25 cellular contexts compared by ENCODE assay signal in genomic region chr15:36877294-36877693, GRCh38.
A peak's percentile ranks its signal among the peaks of the same experiment; 100 is the strongest.
DNase-seq lines count a peak whose midpoint lies in the region; ATAC-seq and TF ChIP-seq lines count a peak whose summit lies in the region.
"Had no signal": no experiment of that assay in that cellular context is flagged by ENCODE, and none has a peak within 500 bp of the region (broad histone marks: within the 10 kb centered on the region; RNA-seq: fewer than 3 reads in every experiment).

No MANE protein-coding gene starts in this region.

- no peaks in the 10 kb centered on the region for H3K9me3 ChIP-seq in MM.1S (replicated peaks; ENCODE audit: insufficient read depth, low read length)
- no peaks in the 10 kb centered on the region for H3K9me3 ChIP-seq in iPS-15b (ENCODE audit: control insufficient read depth, insufficient read depth, low read length)
- no peaks in the 10 kb centered on the region for H3K9me3 ChIP-seq in neural progenitor cell (ENCODE audit: low read depth)
- H3K9me3 ChIP-seq in uterus: no peaks in the 10 kb centered on the region
- H3K9me3 ChIP-seq in Peyer's patch: no peaks in the 10 kb centered on the region
- H3K9me3 ChIP-seq: breast epithelium, esophagus muscularis mucosa, thoracic aorta had no signal

- H3K36me3 ChIP-seq in MM.1S (replicated peaks; ENCODE audit: insufficient read depth, low read length) (no peaks in the 10 kb centered on the region), iPS-15b (ENCODE audit: control insufficient read depth, insufficient read depth, low read length) (no peaks in the 10 kb centered on the region), neural progenitor cell (no peaks in the 10 kb centered on the region), uterus (no peaks in the 10 kb centered on the region), Peyer's patch (no peaks in the 10 kb centered on the region)
- H3K36me3 ChIP-seq: breast epithelium, esophagus muscularis mucosa, thoracic aorta had no signal

- H3K4me1 Mint-ChIP-seq in neural progenitor cell: peaks cover 26% of the 10 kb centered on the region

- H3K27ac ChIP-seq in MM.1S (ENCODE audit: low read length): peak overlapping the region; percentile 0; the same call in 1 of the 2 replicates
- H3K27ac ChIP-seq in neural progenitor cell: no peak overlapping the region
- no peak overlapping the region for H3K27ac ChIP-seq in uterus
- no peak overlapping the region for H3K27ac ChIP-seq in Peyer's patch
- H3K27ac ChIP-seq: breast epithelium, esophagus muscularis mucosa, SK-N-MC, thoracic aorta had no signal

- H3F3A ChIP-seq in MM.1S (ENCODE audit: insufficient read depth, low read length) (no peaks in the 10 kb centered on the region), neural progenitor cell (ENCODE audit: low read depth) (peaks cover 26% of the 10 kb centered on the region)

- peak overlapping the region; percentile 50; the same call in 1 of the 2 replicates for H3K4me3 ChIP-seq in MM.1S (ENCODE audit: low read length)
- peak overlapping the region; percentile 63 for H3K4me3 ChIP-seq in iPS-15b (ENCODE audit: low read depth, low read length)
- H3K4me3 ChIP-seq in neural progenitor cell: peak overlapping the region; percentile 44
- H3K4me3 ChIP-seq in uterus: no peak overlapping the region
- H3K4me3 ChIP-seq in Peyer's patch: no peak overlapping the region
- H3K4me3 ChIP-seq: breast epithelium, esophagus muscularis mucosa, SK-N-MC had no signal

- ATAC-seq in GM18907 (IDR thresholded peaks at IDR 0.05; ENCODE audit: unreplicated experiment): peak; percentile 45
- ATAC-seq: effector memory CD8-positive, alpha-beta T cell had no signal

- H2AFZ ChIP-seq in MM.1S (ENCODE audit: low read length): peak overlapping the region; percentile 87
- H2AFZ ChIP-seq in neural progenitor cell (replicated peaks): peak overlapping the region; percentile 82

- H3K79me2 ChIP-seq in MM.1S (ENCODE audit: low read length) (no peaks in the 10 kb centered on the region), neural progenitor cell (ENCODE audit: low read depth) (no peaks in the 10 kb centered on the region)

- H3K27ac Mint-ChIP-seq in neural progenitor cell: no peak overlapping the region
- H3K27ac Mint-ChIP-seq: effector memory CD8-positive, alpha-beta T cell had no signal

- H4K20me1 ChIP-seq in MM.1S (ENCODE audit: insufficient read depth, low read length) (no peaks in the 10 kb centered on the region), neural progenitor cell (ENCODE audit: low read depth) (peaks cover 32% of the 10 kb centered on the region)

- DNase-seq in MM.1S (no peak), neural progenitor cell (ENCODE audit: low spot score) (peak; percentile 58), uterus (no peak), putamen (ENCODE audit: low spot score) (no peak), Peyer's patch (no peak)
- DNase-seq: activated CD4-positive, alpha-beta T cell treated with anti-CD3 and anti-CD28 coated beads for 48 hours; activated naive CD4-positive, alpha-beta T cell treated with Interleukin-2 at 50 U/mL for 16 hours; activated T-cell treated with anti-CD3 and anti-CD28 coated beads, Interleukin-2, amount 50 U/mL, for 48 hours; amygdala; C1 segment of cervical spinal cord; effector memory CD8-positive, alpha-beta T cell; hippocampal formation; KG1; kidney glomerular epithelial cell; mammary epithelial cell; NCI-H526; stimulated activated CD4-positive, alpha-beta T cell treated with anti-CD3 and anti-CD28 coated beads, Interleukin-12 subunit alpha, Interleukin-12 subunit beta, amount 100 ng/mL, for 4 hours; stimulated activated CD4-positive, alpha-beta T cell treated with anti-CD3 and anti-CD28 coated beads, Interleukin-4, amount 100 ng/mL, for 24 hours; stimulated activated naive CD4-positive, alpha-beta T cell had no signal

- H3K9ac ChIP-seq in MM.1S (ENCODE audit: low read length): no peak overlapping the region; the same call in 1 of the 2 replicates
- no peak overlapping the region for H3K9ac ChIP-seq in iPS-15b (ENCODE audit: low read depth, low read length)
- H3K9ac ChIP-seq in neural progenitor cell: no peak overlapping the region

- H3K9me2 ChIP-seq in MM.1S (replicated peaks; ENCODE audit: insufficient read depth, low read length): no peaks in the 10 kb centered on the region

- H3K9me3 Mint-ChIP-seq in neural progenitor cell: no peaks in the 10 kb centered on the region

- no peaks in the 10 kb centered on the region for H3K27me3 ChIP-seq in MM.1S (replicated peaks; ENCODE audit: insufficient read depth, low read length)
- peaks cover 66% of the 10 kb centered on the region for H3K27me3 ChIP-seq in iPS-15b (ENCODE audit: control insufficient read depth, insufficient read depth, low read length)
- H3K27me3 ChIP-seq in neural progenitor cell: peaks cover 89% of the 10 kb centered on the region
- H3K27me3 ChIP-seq in uterus: no peaks in the 10 kb centered on the region
- peaks cover 0 to 12% of the 10 kb centered on the region in 2 donors for H3K27me3 ChIP-seq in Peyer's patch

- H3K4me1 ChIP-seq in MM.1S (ENCODE audit: low read length): no peaks in the 10 kb centered on the region
- peaks cover 15% of the 10 kb centered on the region for H3K4me1 ChIP-seq in iPS-15b (ENCODE audit: control insufficient read depth, insufficient read depth, low read length)
- peaks cover 35% of the 10 kb centered on the region for H3K4me1 ChIP-seq in neural progenitor cell
- H3K4me1 ChIP-seq in uterus: no peaks in the 10 kb centered on the region
- H3K4me1 ChIP-seq in Peyer's patch: no peaks in the 10 kb centered on the region
- H3K4me1 ChIP-seq: breast epithelium had no signal

- peaks cover 63% of the 10 kb centered on the region for H3K27me3 Mint-ChIP-seq in neural progenitor cell (ENCODE audit: insufficient read depth, low read depth)

- H3K4me3 Mint-ChIP-seq in neural progenitor cell: no peak overlapping the region

- intact Hi-C loops in uterus (cut with DNase I; ENCODE audit: low total_unique reads): no loop called here

- H3K36me3 Mint-ChIP-seq in neural progenitor cell: no peaks in the 10 kb centered on the region

- no peak for TF ChIP-seq POLR2A in uterus (IDR thresholded peaks at IDR 0.05)
- TF ChIP-seq POLR2A in Peyer's patch (IDR thresholded peaks at IDR 0.05): no peak

- TF ChIP-seq CTCF in MM.1S (IDR thresholded peaks at IDR 0.05; ENCODE audit: low read length) (no peak), neural progenitor cell (IDR thresholded peaks at IDR 0.05) (no peak), uterus (IDR thresholded peaks at IDR 0.05) (no peak), Peyer's patch (IDR thresholded peaks at IDR 0.05) (no peak)

- peak overlapping the region; percentile 64; the same call in 1 of the 2 replicates for H3K4me2 ChIP-seq in MM.1S (ENCODE audit: low read depth, low read length)
- H3K4me2 ChIP-seq in neural progenitor cell: peak overlapping the region; percentile 86

Comparison
In these comparisons a context has a peak if more than half of its experiments do, and no peak if none do; other contexts are left out.
1. H3K4me3 ChIP-seq: peak in MM.1S (single experiment), iPS-15b (single experiment) and neural progenitor cell (single experiment); none in uterus (0 of 2) and Peyer's patch (0 of 4).